1 cellular context compared by ENCODE assay signal in genomic region chr2:149225446-149225845, GRCh38.
TF ChIP-seq lines count a peak whose summit lies in the region.

No MANE protein-coding gene starts in this region.

TF ChIP-seq in SK-N-SH treated with all-trans-retinoic acid at 6 μM for 48 hours, 23 proteins besides CTCF, POLR2A, EP300 and RAD21 (continued from another document):
- no peak for TF ChIP-seq TSHZ2 (CRISPR knock-in tag; IDR thresholded peaks at IDR 0.05)
TF ChIP-seq in SK-N-SH treated with all-trans-retinoic acid at 6 μM for 48 hours: peak in this region for 0.
